ENCODE assay signal across 11 cellular contexts in genomic region chr6:153872946-153873345, GRCh38.
"Had no signal": no experiment of that assay in that cellular context is flagged by ENCODE, and none has a peak within 500 bp of the region (broad histone marks: within the 10 kb centered on the region; RNA-seq: fewer than 3 reads in every experiment).

No MANE protein-coding gene starts in this region.

- DNase-seq: activated CD4-positive, alpha-beta T cell treated with anti-CD3 and anti-CD28 coated beads for 48 hours; activated naive CD4-positive, alpha-beta T cell treated with anti-CD3 and anti-CD28 coated beads, Interleukin-2, amount 10 ng/mL, durations not matched to agents 7 days and 5 days; cerebellar nuclear complex; endodermal cell; erythroblast; hypothalamus; nucleus accumbens; psoas muscle; stimulated activated CD4-positive, alpha-beta T cell treated with anti-CD3 and anti-CD28 coated beads, Interleukin-4, amount 100 ng/mL, for 24 hours; uterus had no signal

- H3K27me3 ChIP-seq: uterus had no signal

- H3K27ac ChIP-seq: psoas muscle, uterus had no signal

- H3K9me3 ChIP-seq: psoas muscle, uterus had no signal

- H3K36me3 ChIP-seq: uterus had no signal

- H3K4me1 ChIP-seq: psoas muscle, uterus had no signal

- ATAC-seq: natural killer cell treated with Interleukin-12 subunit alpha and Interleukin-12 subunit beta and Interleukin-15 and Interleukin-18, amount 100 ng/mL, for 72 hours; psoas muscle had no signal

- H3K4me3 ChIP-seq: psoas muscle, uterus had no signal
